Comparison of ENCODE assay signal across 8 cellular contexts in genomic region chr5:173887610-173888472, GRCh38. TPM values are rescaled to one million over a fixed set of nuclear protein-coding genes. Genes with fewer than 3 reads are reported as not detected.
A peak's percentile ranks its signal among the peaks of the same experiment; 100 is the strongest.
DNase-seq lines count a peak whose midpoint lies in the region; ATAC-seq, FAIRE-seq and TF ChIP-seq lines count a peak whose summit lies in the region.

CPEB4 (plus strand) TSS chr5:173888349; CDS start chr5:173889734, 1,385 bp downstream.

- H3K36me3 Mint-ChIP-seq in natural killer cell = no peaks in the 10 kb centered on the region

- H3K27me3 Mint-ChIP-seq in natural killer cell (ENCODE audit: low read depth in 2 of 2) = no peaks in the 10 kb centered on the region

- TF ChIP-seq CTCF in Loucy (conservative IDR thresholded peaks at IDR 0.05; ENCODE audit: low read length) = no peak
- no peak for TF ChIP-seq CTCF in natural killer cell (IDR thresholded peaks at IDR 0.05)

- FAIRE-seq in H54 (lab: Jason Lieb, UNC) = peak; percentile 94

- H3K9me3 ChIP-seq in Loucy (ENCODE audit: insufficient read depth, low read depth, low read length) = no peaks in the 10 kb centered on the region

- peak within 1 kb of the TSS; percentile 80 for H3K4me2 ChIP-seq in Loucy (ENCODE audit: low read depth, low read length, poor library complexity, severe bottlenecking)

- H3F3A ChIP-seq in Loucy (ENCODE audit: low read depth) = no peaks in the 10 kb centered on the region

- no peaks in the 10 kb centered on the region for H3K79me2 ChIP-seq in Loucy (ENCODE audit: insufficient read depth, low read length)

- no peaks in the 10 kb centered on the region for H3K9me2 ChIP-seq in Loucy (replicated peaks; ENCODE audit: low read depth, low read length)

- DNase-seq in EL (peak; percentile 100), H54 (ENCODE audit: insufficient read length, low spot score) (peak; percentile 98), fibroblast of peridontal ligament (ENCODE audit: extremely low read depth) (peak; percentile 99), natural killer cell (peak; percentile 94)
- DNase-seq in activated T-helper 9 cell treated with anti-CD3 and anti-CD28 coated beads, Interleukin-2, amount 50 U/mL, for 16 hours (ENCODE audit: low read depth) = peak; percentile 96
- DNase-seq in stimulated activated naive CD4-positive, alpha-beta T cell treated with Interleukin-2 at 50 U/mL for 16 hours (lab: John Stamatoyannopoulos, UW) = peak; percentile 96

- H4K20me1 ChIP-seq in Loucy (ENCODE audit: insufficient read depth, low read length, poor library complexity, severe bottlenecking) = no peaks in the 10 kb centered on the region

- H3K9ac ChIP-seq in Loucy (ENCODE audit: low read depth, low read length, poor library complexity, severe bottlenecking) = peak within 1 kb of the TSS; percentile 74

- peaks cover 79 to 83% of the 10 kb centered on the region in 2 donors for H3K4me1 Mint-ChIP-seq in natural killer cell

- peak within 1 kb of the TSS; percentile 96 for H2AFZ ChIP-seq in Loucy (ENCODE audit: low read length)

- TF ChIP-seq POLR2A in H54 (IDR thresholded peaks at IDR 0.05; ENCODE audit: low read depth, low read length) = peak; percentile 96
- TF ChIP-seq POLR2A in Raji (IDR thresholded peaks at IDR 0.05; ENCODE audit: insufficient read depth, low read depth, low read length) = peak; percentile 63

- ATAC-seq in natural killer cell = peak; percentile 94 to 98 (median 94)

- H3K27me3 ChIP-seq in Loucy (ENCODE audit: insufficient read depth, low read length, poor library complexity, severe bottlenecking) = no peaks in the 10 kb centered on the region

- peak within 1 kb of the TSS; percentile 79 for H3K4me3 ChIP-seq in Loucy (ENCODE audit: low read length, poor library complexity, severe bottlenecking)

- peaks cover 44% of the 10 kb centered on the region for H3K4me1 ChIP-seq in Loucy (ENCODE audit: insufficient read depth, low read length, poor library complexity, severe bottlenecking)

- no peaks in the 10 kb centered on the region for H3K9me3 Mint-ChIP-seq in natural killer cell

- intact Hi-C loops in natural killer cell (cut with micrococcal nuclease) = loop anchor here (1.0 kb wide), 2 partner anchors 30 to 272 kb away; partner anchors contain the start of gene BOD1

- H3K36me3 ChIP-seq in Loucy (ENCODE audit: insufficient read depth, low read length) = no peaks in the 10 kb centered on the region

- peak within 1 kb of the TSS; percentile 99 for H3K4me3 Mint-ChIP-seq in natural killer cell

- H3K27ac Mint-ChIP-seq in natural killer cell = peak within 1 kb of the TSS; percentile 99

RNA-seq across cellular contexts. Expression of gene CPEB4, which starts in this region (rescaled TPM):
- total RNA-seq in natural killer cell = 10 to 100 TPM; 44.4 to 60.4 (median 55.1) TPM

Comparison
In these comparisons a context has a peak if more than half of its experiments do, and no peak if none do; other contexts are left out.
1. Peak in every context shown above with its lines: DNase-seq, ATAC-seq and H3K4me3 ChIP-seq.